ENCODE assay signal across 12 cellular contexts in genomic region chr18:48621240-48621639, GRCh38.
DNase-seq lines count a peak whose midpoint lies in the region; ATAC-seq, FAIRE-seq and TF ChIP-seq lines count a peak whose summit lies in the region.
"Had no signal": no experiment of that assay in that cellular context is flagged by ENCODE, and none has a peak within 500 bp of the region (broad histone marks: within the 10 kb centered on the region; RNA-seq: fewer than 3 reads in every experiment).

No MANE protein-coding gene starts in this region.

- POLR2A ChIA-PET in Caco-2 (lab: Charles Lee) = no interaction called here

- TF ChIP-seq EP300 in esophagus muscularis mucosa (IDR thresholded peaks at IDR 0.05) (no peak), sigmoid colon (IDR thresholded peaks at IDR 0.05) (no peak)

- no peaks in the 10 kb centered on the region for H3K36me3 ChIP-seq in Caco-2 (ENCODE audit: control insufficient read depth, insufficient read depth, low read length)
- peaks cover 0 to 24% (median 14%) of the 10 kb centered on the region in 4 donors for H3K36me3 ChIP-seq in esophagus muscularis mucosa
- H3K36me3 ChIP-seq in sigmoid colon = peaks cover 0 to 24% (median 8%) of the 10 kb centered on the region in 4 donors

- peaks cover 22% of the 10 kb centered on the region for H3K4me1 Mint-ChIP-seq in Caco-2 (ENCODE audit: low read depth, unreplicated experiment)

- FAIRE-seq in RCC 7860 (lab: Jason Lieb, UNC) = no peak

- H3K27ac ChIP-seq in esophagus muscularis mucosa (replicated peaks in 1 of 4) (peak overlapping the region; percentile 68 to 87 (median 84)), sigmoid colon (peak overlapping the region in 3 of 4 donors; percentile 39 to 84 (median 80))

- H3K4me3 ChIP-seq in Caco-2 (ENCODE audit: low read depth, low read length) = no peak overlapping the region
- H3K4me3 ChIP-seq in esophagus muscularis mucosa = no peak overlapping the region
- H3K4me3 ChIP-seq in sigmoid colon = no peak overlapping the region

- H3K4me3 Mint-ChIP-seq in Caco-2 (ENCODE audit: unreplicated experiment) = no peak overlapping the region

- H3K9me3 Mint-ChIP-seq in Caco-2 (ENCODE audit: unreplicated experiment) = no peaks in the 10 kb centered on the region

- H3K27me3 Mint-ChIP-seq in Caco-2 (ENCODE audit: insufficient read depth, unreplicated experiment) = no peaks in the 10 kb centered on the region

- no peak for DNase-seq in Caco-2
- peak; percentile 41 for DNase-seq in RCC 7860 (ENCODE audit: low spot score)
- DNase-seq in esophagus muscularis mucosa (ENCODE audit: extremely low spot score) = no peak
- no peak for DNase-seq in sigmoid colon
- no peak for DNase-seq in NCI-H82 (lab: John Stamatoyannopoulos, UW)
- no peak for DNase-seq in stimulated activated CD4-positive, alpha-beta T cell treated with anti-CD3 and anti-CD28 coated beads, Interleukin-4, amount 100 ng/mL, for 24 hours
- DNase-seq: activated gamma-delta T cell treated with Interleukin-2 at 50 U/mL for 16 hours; KG1; NCI-H2171; stimulated activated CD8-positive, alpha-beta memory T cell treated with anti-CD3 and anti-CD28 coated beads, Interleukin-4, amount 100 ng/mL, for 48 hours had no signal

- H3K27me3 ChIP-seq in Caco-2 (replicated peaks; ENCODE audit: control insufficient read depth, insufficient read depth, low read length) (no peaks in the 10 kb centered on the region), esophagus muscularis mucosa (no peaks in the 10 kb centered on the region), sigmoid colon (no peaks in the 10 kb centered on the region)

- peaks cover 6% of the 10 kb centered on the region for H3K36me3 Mint-ChIP-seq in Caco-2 (ENCODE audit: insufficient read depth, unreplicated experiment)

- H3K4me1 ChIP-seq in Caco-2 (no peaks in the 10 kb centered on the region), esophagus muscularis mucosa (peaks cover 29 to 62% (median 57%) of the 10 kb centered on the region in 4 donors), sigmoid colon (peaks cover 0 to 56% (median 28%) of the 10 kb centered on the region in 4 donors)

- CTCF ChIA-PET in Caco-2 (lab: Charles Lee) = no interaction called here

- BruUV-seq in Caco-2 (replicated peaks; lab: Mats Ljungman, UMichigan) = no TSS peak

- TF ChIP-seq POLR2A in esophagus muscularis mucosa (IDR thresholded peaks at IDR 0.05; ENCODE audit: low read depth) (no peak), sigmoid colon (IDR thresholded peaks at IDR 0.05) (no peak)

- no peak for ATAC-seq in HG02588 (IDR thresholded peaks at IDR 0.05; ENCODE audit: unreplicated experiment)
- ATAC-seq in HG03108 (IDR thresholded peaks at IDR 0.05; ENCODE audit: unreplicated experiment) = no peak

- H3K27ac Mint-ChIP-seq in Caco-2 (ENCODE audit: unreplicated experiment) = peak overlapping the region; percentile 85

- 85% methylated on average over 8 of the region's 8 CpGs for WGBS in esophagus muscularis mucosa
- 93% methylated on average over 8 of the region's 8 CpGs for WGBS in sigmoid colon, 2 donors

- H3K9me3 ChIP-seq in Caco-2 (no peaks in the 10 kb centered on the region), esophagus muscularis mucosa (no peaks in the 10 kb centered on the region), sigmoid colon (no peaks in the 10 kb centered on the region)

- TF ChIP-seq CTCF in Caco-2 (IDR thresholded peaks at IDR 0.05; ENCODE audit: insufficient read depth in 1 of 2, low read depth in 1 of 2, low read length in 1 of 2, severe bottlenecking in 1 of 2, unreplicated experiment in 1 of 2) = no peak
- no peak for TF ChIP-seq CTCF in esophagus muscularis mucosa (IDR thresholded peaks at IDR 0.05)
- no peak for TF ChIP-seq CTCF in sigmoid colon (IDR thresholded peaks at IDR 0.05)

- intact Hi-C loops in Caco-2 (cut with micrococcal nuclease; ENCODE audit: unreplicated experiment) = no loop called here
- intact Hi-C loops in esophagus muscularis mucosa (cut with DNase I) = no loop called here
- intact Hi-C loops in sigmoid colon (cut with DNase I) = no loop called here
